Comparison of ENCODE assay signal across 11 cellular contexts in genomic region chr16:7278636-7279035, GRCh38. TPM values are rescaled to one million over a fixed set of nuclear protein-coding genes. Genes with fewer than 3 reads are reported as not detected.
"Had no signal": no experiment of that assay in that cellular context is flagged by ENCODE, and none has a peak within 500 bp of the region (broad histone marks: within the 10 kb centered on the region; RNA-seq: fewer than 3 reads in every experiment).

No MANE protein-coding gene starts in this region.

- DNase-seq: GM23248, GOT3, H7, HFFc6, KBM-7 had no signal

- H3K4me1 ChIP-seq: HAP-1 had no signal

- H3K36me3 ChIP-seq: HAP-1 had no signal

- H3K9me3 ChIP-seq: HAP-1 had no signal

- H3K27ac ChIP-seq: GM23248, HL-60 had no signal

- H3K4me3 ChIP-seq: GM23248, HAP-1 had no signal

RNA-seq across cellular contexts. Expression of gene RBFOX1, which starts 54.0 kb away (rescaled TPM):
- total RNA-seq: GM23248, H4, HepG2, HFFc6, HT1080 had no signal
- polyA plus RNA-seq: GM23248, HepG2, IgD-negative memory B cell had no signal
